1 cellular context compared by ENCODE assay signal in the genomic region with DNA sequence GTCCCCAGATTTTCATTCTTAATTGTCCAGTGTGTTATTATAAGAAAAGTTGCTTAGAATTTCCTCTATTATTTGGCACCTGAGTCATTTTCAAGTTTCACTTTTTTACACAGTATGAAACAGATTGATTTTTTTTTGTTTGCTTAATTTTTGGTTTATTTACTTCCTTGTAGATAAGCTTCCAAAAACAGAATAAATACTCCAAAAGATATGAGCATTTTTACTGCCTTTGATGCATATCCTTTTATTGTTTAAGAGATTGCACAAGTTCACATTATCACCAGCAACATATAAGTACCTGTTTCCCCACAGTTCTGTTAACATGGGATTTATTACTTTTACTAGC.
TF ChIP-seq lines count a peak whose summit lies in the region.

No MANE protein-coding gene starts in this region.

TF ChIP-seq in endothelial cell of umbilical vein, 7 proteins besides CTCF, POLR2A, EP300 and RAD21:
- TF ChIP-seq, protein P1, sequence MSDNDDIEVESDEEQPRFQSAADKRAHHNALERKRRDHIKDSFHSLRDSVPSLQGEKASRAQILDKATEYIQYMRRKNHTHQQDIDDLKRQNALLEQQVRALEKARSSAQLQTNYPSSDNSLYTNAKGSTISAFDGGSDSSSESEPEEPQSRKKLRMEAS (IDR thresholded peaks at IDR 0.05; ENCODE audit: insufficient read depth, insufficient read length) = no peak
- TF ChIP-seq GATA2 (IDR thresholded peaks at IDR 0.05; ENCODE audit: insufficient read depth, insufficient read length, low read depth, low read length) (no peak), POLR2AphosphoS5 (IDR thresholded peaks at IDR 0.05; ENCODE audit: insufficient read depth, low read depth, low read length) (no peak), FOS (IDR thresholded peaks at IDR 0.05; ENCODE audit: borderline replicate concordance, insufficient read depth, low read length) (no peak), MYC (IDR thresholded peaks at IDR 0.05; ENCODE audit: low read depth, low read length) (no peak), EZH2 (IDR thresholded peaks at IDR 0.05; ENCODE audit: borderline replicate concordance, low read depth, low read length, severe bottlenecking) (no peak), JUN (IDR thresholded peaks at IDR 0.05; ENCODE audit: borderline replicate concordance, insufficient read depth, insufficient read length, low read depth) (no peak)
